Comparison of ENCODE assay signal across 22 cellular contexts in genomic region chr9:121316852-121317373, GRCh38. TPM values are rescaled to one million over a fixed set of nuclear protein-coding genes. Genes with fewer than 3 reads are reported as not detected.
DNase-seq lines count a peak whose midpoint lies in the region; ATAC-seq and TF ChIP-seq lines count a peak whose summit lies in the region.
"Had no signal": no experiment of that assay in that cellular context is flagged by ENCODE, and none has a peak within 500 bp of the region (broad histone marks: within the 10 kb centered on the region; RNA-seq: fewer than 3 reads in every experiment).

No MANE protein-coding gene starts in this region.

- TF ChIP-seq CTCF in psoas muscle (IDR thresholded peaks at IDR 0.05) (no peak), thoracic aorta (IDR thresholded peaks at IDR 0.05) (no peak)

- peak overlapping the region; percentile 24 for H3K9ac ChIP-seq in adipocyte (ENCODE audit: low read length)

- intact Hi-C loops in psoas muscle (cut with DNase I), result loop anchor here (1.0 to 5.0 kb wide), 2 partner anchors 60 to 105 kb away; no protein-coding TSS in a partner anchor

- no peaks in the 10 kb centered on the region for H3K9me3 ChIP-seq in adipocyte (ENCODE audit: control insufficient read depth, low read length)
- no peaks in the 10 kb centered on the region for H3K9me3 ChIP-seq in esophagus (ENCODE audit: control insufficient read depth in 2 of 2, insufficient read depth in 1 of 2, low read depth in 1 of 2, low read length in 1 of 2)
- no peaks in the 10 kb centered on the region for H3K9me3 ChIP-seq in psoas muscle
- H3K9me3 ChIP-seq in thoracic aorta, result no peaks in the 10 kb centered on the region

- peaks cover 71% of the 10 kb centered on the region for H3K36me3 ChIP-seq in adipocyte (ENCODE audit: control insufficient read depth, insufficient read depth, low read length, severe bottlenecking)
- H3K36me3 ChIP-seq in esophagus (ENCODE audit: control insufficient read depth in 2 of 2, insufficient read depth in 2 of 2, low read length in 1 of 2), result peaks cover 28 to 50% of the 10 kb centered on the region in 2 donors
- H3K36me3 ChIP-seq in psoas muscle (ENCODE audit: insufficient read depth in 1 of 2, low read depth in 1 of 2), result peaks cover 0 to 95% of the 10 kb centered on the region in 2 donors
- peaks cover 58% of the 10 kb centered on the region for H3K36me3 ChIP-seq in thoracic aorta

- H3K27ac ChIP-seq in esophagus (ENCODE audit: low read depth in 2 of 2, low read length in 1 of 2) (peak overlapping the region; percentile 41 to 74), psoas muscle (peak overlapping the region; percentile 33), thoracic aorta (peak overlapping the region; percentile 96 to 97)
- H3K27ac ChIP-seq: VCaP had no signal

- H3K27me3 ChIP-seq in adipocyte (replicated peaks; ENCODE audit: control insufficient read depth, insufficient read depth, low read length) (no peaks in the 10 kb centered on the region), esophagus (ENCODE audit: control insufficient read depth in 1 of 2, insufficient read depth in 2 of 2, low read length in 2 of 2) (no peaks in the 10 kb centered on the region), psoas muscle (ENCODE audit: insufficient read depth in 3 of 3, low read length in 2 of 3) (no peaks in the 10 kb centered on the region), thoracic aorta (replicated peaks; ENCODE audit: insufficient read depth) (no peaks in the 10 kb centered on the region)

- 92 to 93% methylated on average over 11 of the region's 11 CpGs for WGBS in esophagus, 2 donors
- 84 to 91% (median 87%) methylated on average over 11 of the region's 11 CpGs for WGBS in psoas muscle, 3 donors

- H3K4me1 ChIP-seq in adipocyte (ENCODE audit: control insufficient read depth, insufficient read depth, low read length) (peaks cover 48% of the 10 kb centered on the region), esophagus (ENCODE audit: control insufficient read depth in 2 of 2, insufficient read depth in 2 of 2, low read length in 1 of 2) (peaks cover 2 to 4% of the 10 kb centered on the region in 2 donors), psoas muscle (peaks cover 5% of the 10 kb centered on the region), thoracic aorta (ENCODE audit: control insufficient read depth in 1 of 2, low read depth in 2 of 2) (peaks cover 12 to 74% of the 10 kb centered on the region in 2 donors)

- ATAC-seq in psoas muscle (no peak), thoracic aorta (ENCODE audit: insufficient number of reproducible peaks, low FRiP score, low read depth) (no peak), HG02610 (IDR thresholded peaks at IDR 0.05; ENCODE audit: unreplicated experiment) (no peak)
- ATAC-seq: activated CD8-positive, alpha-beta memory T cell treated with anti-CD3 and anti-CD28 coated beads, Interleukin-2, amount 10 ng/mL, durations not matched to agents 7 days and 5 days; SK-N-SH treated with all-trans-retinoic acid at 6 μM for 48 hours; stimulated activated naive CD8-positive, alpha-beta T cell treated with anti-CD3 and anti-CD28 coated beads, Interleukin-15, amount 100 ng/mL, for 72 hours had no signal

- no peak overlapping the region for H3K4me3 ChIP-seq in adipocyte (ENCODE audit: low read length)
- no peak overlapping the region for H3K4me3 ChIP-seq in esophagus (ENCODE audit: low read depth in 1 of 2, low read length in 2 of 2)
- no peak overlapping the region for H3K4me3 ChIP-seq in psoas muscle
- H3K4me3 ChIP-seq in thoracic aorta, result no peak overlapping the region

- DNase-seq in adipocyte (ENCODE audit: low read depth) (no peak), psoas muscle (no peak), thoracic aorta (ENCODE audit: low spot score) (no peak), A172 (ENCODE audit: low spot score) (no peak), UCSD-AML1 (lab: John Stamatoyannopoulos, UW; ENCODE audit: unreplicated experiment) (no peak)
- DNase-seq: activated CD4-positive, alpha-beta T cell treated with anti-CD3 and anti-CD28 coated beads, Interleukin-2, amount 10 ng/mL, durations not matched to agents 24 days and 14 days; activated CD8-positive, alpha-beta memory T cell treated with anti-CD3 and anti-CD28 coated beads, Interleukin-2, amount 10 ng/mL, durations not matched to agents 7 days and 5 days; CD4-positive, CD25-positive, alpha-beta regulatory T cell; DMS 273 treated with DMSO at 0.1 percent for 48 hours; glutamatergic neuron; H9; KBM-7; NCI-H146; NCI-H2171 treated with DMSO at 0.1 percent for 48 hours; NCI-H526; RPMI8226; stimulated activated CD4-positive, alpha-beta T cell treated with anti-CD3 and anti-CD28 coated beads, Interleukin-4, amount 100 ng/mL, for 24 hours; stimulated activated naive CD8-positive, alpha-beta T cell treated with anti-CD3 and anti-CD28 coated beads, Interleukin-15, amount 100 ng/mL, for 72 hours had no signal

RNA-seq across cellular contexts. Expression of gene GSN, which starts 49.0 kb away (rescaled TPM):
- polyA plus RNA-seq in esophagus (100 to 1,000 TPM; 198 to 418 TPM), psoas muscle (100 to 1,000 TPM; 199 to 225 (median 208) TPM)
- total RNA-seq in psoas muscle (100 to 1,000 TPM; 140 to 490 (median 211) TPM), thoracic aorta (1,000 to 10,000 TPM; 3,187 to 4,234 TPM)
- total RNA-seq in A172 (2014; rRNA removed; shearing (Covaris generic)), result 162 and 164 TPM in 2 replicates

RNA-seq across cellular contexts. Expression of gene STOM, which starts 53.1 kb away (rescaled TPM):
- 10 to 100 TPM; 46.3 to 64.7 TPM for polyA plus RNA-seq in esophagus
- 100 to 1,000 TPM in 3 of 4 donors, 10 to 100 TPM in 1; 89.6 to 237 (median 114) TPM for total RNA-seq in psoas muscle
- polyA plus RNA-seq in psoas muscle, result 10 to 100 TPM; 53.2 to 83.4 (median 62.2) TPM
- 100 to 1,000 TPM; 177 to 344 TPM for total RNA-seq in thoracic aorta
- total RNA-seq in A172 (2014; rRNA removed; shearing (Covaris generic)), result 110 and 157 TPM in 2 replicates

Comparison
In these comparisons a context has a peak if more than half of its experiments do, and no peak if none do; other contexts are left out.
1. H3K27ac ChIP-seq: peak in every context shown above with its lines; median percentile 96 in thoracic aorta; 58 in esophagus; 33 in psoas muscle.
2. RNA of gene GSN, which starts 49.0 kb away (total RNA-seq): 3,187 to 4,234 TPM in thoracic aorta; 140 to 490 TPM in psoas muscle and 162 to 164 TPM in A172; every median in the first group is over 4 times any median in the second.